2 cellular contexts compared by ENCODE assay signal in the genomic region with DNA sequence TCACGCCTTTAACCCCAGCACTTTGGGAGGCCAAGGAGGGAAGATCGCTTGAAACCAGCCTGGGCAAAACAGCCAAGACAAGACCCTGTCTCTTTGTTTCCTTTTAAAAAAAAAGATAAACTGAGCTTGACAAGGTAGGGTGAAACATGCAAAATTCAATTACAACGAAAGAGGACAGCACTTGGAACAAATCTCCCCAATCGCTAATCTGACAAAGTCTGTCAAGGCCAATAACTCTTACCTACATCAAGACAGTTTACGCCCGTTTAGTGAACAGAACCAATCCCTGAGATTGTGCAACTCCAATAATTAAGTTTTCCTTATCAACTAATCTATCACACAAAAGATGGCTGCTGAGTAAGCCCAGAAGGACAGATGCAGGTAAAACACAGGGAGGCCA. TPM values are rescaled to one million over a fixed set of nuclear protein-coding genes. Genes with fewer than 3 reads are reported as not detected.
DNase-seq lines count a peak whose midpoint lies in the region; ATAC-seq and TF ChIP-seq lines count a peak whose summit lies in the region.
"Not testable (repeated sequence)": the region's sequence is repeated elsewhere in the genome, so short reads cannot be mapped to it uniquely, and the experiment has no call there.

No MANE protein-coding gene starts in this region.

- peaks cover 28% of the 10 kb centered on the region for H3K36me3 Mint-ChIP-seq in CD4-positive, alpha-beta T cell (ENCODE audit: low read depth)

- H3K27me3 Mint-ChIP-seq in CD4-positive, alpha-beta T cell: not testable (repeated sequence)

- not testable (repeated sequence) for DNase-seq in CD4-positive, alpha-beta T cell
- DNase-seq in SK-N-DZ (ENCODE audit: low spot score): peak; percentile 95

- POLR2A ChIA-PET in CD4-positive, alpha-beta T cell (lab: Charles Lee): not testable (repeated sequence)

- not testable (repeated sequence) for H3K9me3 Mint-ChIP-seq in CD4-positive, alpha-beta T cell

- not testable (repeated sequence) for H3K27ac ChIP-seq in CD4-positive, alpha-beta T cell (ENCODE audit: low read depth, low read length)

- intact Hi-C loops in CD4-positive, alpha-beta T cell (cut with DNase I, micrococcal nuclease): not testable (repeated sequence)

- CTCF ChIA-PET in CD4-positive, alpha-beta T cell (lab: Charles Lee): not testable (repeated sequence)

- not testable (repeated sequence) for H3K27ac Mint-ChIP-seq in CD4-positive, alpha-beta T cell

- not testable (repeated sequence) for TF ChIP-seq CTCF in CD4-positive, alpha-beta T cell (IDR thresholded peaks at IDR 0.05)

- H3K9me3 ChIP-seq in CD4-positive, alpha-beta T cell (ENCODE audit: control insufficient read depth, low read length): not testable (repeated sequence)

- H3K4me3 Mint-ChIP-seq in CD4-positive, alpha-beta T cell: peak overlapping the region; percentile 8

- ATAC-seq in CD4-positive, alpha-beta T cell (ENCODE audit: poor library complexity): not testable (repeated sequence)

- H3K4me1 Mint-ChIP-seq in CD4-positive, alpha-beta T cell (ENCODE audit: low read depth): not testable (repeated sequence)

- not testable (repeated sequence) for H3K27me3 ChIP-seq in CD4-positive, alpha-beta T cell (ENCODE audit: control insufficient read depth, insufficient read depth, low read length)

RNA-seq across cellular contexts. Expression of a gene that starts 4.5 kb away (rescaled TPM):
- total RNA-seq in CD4-positive, alpha-beta T cell: 10 to 100 TPM; 73.5 to 84.5 TPM
- polyA plus RNA-seq in SK-N-DZ (2014; cell fraction: cytosol; rRNA removed): 34.6 and 35.7 TPM in 2 replicates
- 90.4 and 97.8 TPM in 2 replicates for polyA plus RNA-seq in SK-N-DZ (2014; cell fraction: nucleus; rRNA removed)
